In genomic region chr16:87531418-87531817, GRCh38 we compare ENCODE assay signal across 13 cellular contexts.
"Had no signal": no experiment of that assay in that cellular context is flagged by ENCODE, and none has a peak within 500 bp of the region (broad histone marks: within the 10 kb centered on the region; RNA-seq: fewer than 3 reads in every experiment).

No MANE protein-coding gene starts in this region.

- DNase-seq: activated B cell treated with CpG ODN at 0.5 μM for 24 hours; activated CD4-positive, alpha-beta memory T cell treated with anti-CD3 and anti-CD28 coated beads for 36 hours; activated CD4-positive, alpha-beta T cell treated with anti-CD3 and anti-CD28 coated beads for 4 hours; activated gamma-delta T cell treated with Interleukin-2 at 50 U/mL for 16 hours; activated T-cell treated with anti-CD3 and anti-CD28 coated beads for 4 hours; effector CD4-positive, alpha-beta T cell; kidney; left ventricle myocardium inferior; occipital lobe; stimulated activated CD4-positive, alpha-beta T cell treated with anti-CD3 and anti-CD28 coated beads, Interleukin-12 subunit alpha, Interleukin-12 subunit beta, amount 100 ng/mL, for 4 hours; stimulated activated CD4-positive, alpha-beta T cell treated with anti-CD3 and anti-CD28 coated beads, Interleukin-1b, Interleukin-23, amount 100 ng/mL, for 48 hours; stimulated activated CD8-positive, alpha-beta memory T cell treated with anti-CD3 and anti-CD28 coated beads, Interleukin-4, amount 100 ng/mL, for 48 hours; stimulated activated naive CD4-positive, alpha-beta T cell had no signal

- H3K4me3 ChIP-seq: left ventricle myocardium inferior had no signal

- H3K36me3 ChIP-seq: left ventricle myocardium inferior had no signal

- H3K4me1 ChIP-seq: left ventricle myocardium inferior had no signal

- H3K27ac ChIP-seq: left ventricle myocardium inferior had no signal
